In the genomic region with DNA sequence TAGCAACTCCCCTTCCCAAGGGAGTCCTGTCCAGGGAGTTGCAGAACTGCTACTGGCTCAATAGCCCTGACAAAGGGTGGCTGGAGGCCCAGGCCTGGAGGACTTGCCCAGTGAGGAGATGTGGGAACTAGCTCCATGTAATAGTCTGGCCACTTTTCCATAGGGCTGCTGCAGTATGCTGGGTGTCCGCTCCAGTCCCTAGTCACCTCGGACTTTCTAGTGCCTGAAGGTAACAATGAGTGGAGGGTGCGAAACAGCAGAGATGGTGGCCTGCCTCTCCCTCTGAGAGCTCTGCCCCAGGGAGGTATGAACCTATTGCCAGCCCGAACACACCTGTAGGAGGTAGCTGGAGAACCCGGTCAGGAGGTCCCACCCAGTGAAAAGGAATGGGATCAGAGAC, we compare ENCODE assay signal across 8 cellular contexts. TPM values are rescaled to one million over a fixed set of nuclear protein-coding genes. Genes with fewer than 3 reads are reported as not detected.
"Had no signal": no experiment of that assay in that cellular context is flagged by ENCODE, and none has a peak within 500 bp of the region (broad histone marks: within the 10 kb centered on the region; RNA-seq: fewer than 3 reads in every experiment).

No MANE protein-coding gene starts in this region.

- H3K4me3 ChIP-seq: GM23338 had no signal

- FAIRE-seq: H1, H54, HTR-8/SVneo had no signal

- ATAC-seq: GM23338 had no signal

- DNase-seq: H9, HCEC 1CT, IMR-90 had no signal

RNA-seq across cellular contexts. Expression of a gene that starts 42.0 kb away (rescaled TPM):
- total RNA-seq: GM23338, H1, H9, HT-29, IMR-90 had no signal
- polyA plus RNA-seq: H1, IMR-90 had no signal
